Comparison of ENCODE assay signal across 17 cellular contexts in genomic region chr6:110097443-110097842, GRCh38.
DNase-seq lines count a peak whose midpoint lies in the region; FAIRE-seq and TF ChIP-seq lines count a peak whose summit lies in the region.
"Had no signal": no experiment of that assay in that cellular context is flagged by ENCODE, and none has a peak within 500 bp of the region (broad histone marks: within the 10 kb centered on the region; RNA-seq: fewer than 3 reads in every experiment).

No MANE protein-coding gene starts in this region.

- peak overlapping the region; percentile 39 for H3K4me2 ChIP-seq in endothelial cell of umbilical vein (ENCODE audit: insufficient read depth, low read length)
- no peak overlapping the region for H3K4me2 ChIP-seq in mesenchymal stem cell (ENCODE audit: low read length, poor library complexity, severe bottlenecking)

- CTCF ChIA-PET in activated naive CD4-positive, alpha-beta T cell treated with anti-CD3 and anti-CD28 coated beads, Interleukin-2, amount 10 ng/mL, durations not matched to agents 7 days and 5 days (lab: Charles Lee) = interaction anchor here (0.8 to 2.0 kb wide), 3 partner anchors 58 to 133 kb away, joined by 3 to 6 read pairs (median 3); no protein-coding TSS in a partner anchor
- CTCF ChIA-PET in endothelial cell of umbilical vein (lab: Charles Lee) = interaction anchor here (1.0 to 3.4 kb wide), 8 partner anchors 9 to 295 kb away, joined by 3 to 13 read pairs (median 5); partner anchors contain the start of gene WASF1

- H2BK15ac ChIP-seq in mesenchymal stem cell (ENCODE audit: low read depth, poor library complexity, severe bottlenecking) = no peak overlapping the region

- no peak overlapping the region for H3K18ac ChIP-seq in mesenchymal stem cell (ENCODE audit: low read depth in 1 of 2, low read length in 2 of 2)

- POLR2A ChIA-PET in endothelial cell of umbilical vein (lab: Charles Lee) = interaction anchor here (1.4 kb wide), 1 partner anchor 82 kb away, joined by 3 read pairs; the partner anchor contains the start of gene WASF1

- H3K4ac ChIP-seq in mesenchymal stem cell (ENCODE audit: low read depth in 1 of 2, low read length in 2 of 2) = no peak overlapping the region

- H3K9me3 Mint-ChIP-seq in activated naive CD4-positive, alpha-beta T cell treated with anti-CD3 and anti-CD28 coated beads, Interleukin-2, amount 50 U/mL, for 24 hours = no peaks in the 10 kb centered on the region
- no peaks in the 10 kb centered on the region for H3K9me3 Mint-ChIP-seq in activated naive CD4-positive, alpha-beta T cell treated with anti-CD3 and anti-CD28 coated beads, Interleukin-2, amount 10 ng/mL, durations not matched to agents 7 days and 5 days
- H3K9me3 Mint-ChIP-seq: activated naive CD4-positive, alpha-beta T cell treated with anti-CD3 and anti-CD28 coated beads for 36 hours; CD4-positive, CD25-positive, alpha-beta regulatory T cell; T-helper 1 cell treated with Interleukin-12 subunit alpha and Interleukin-12 subunit beta and Interleukin-4 antibody, amounts not matched to agents 30 μg/mL and 1 μg/mL, for 36 hours had no signal

- H3K9me3 ChIP-seq in endothelial cell of umbilical vein (replicated peaks; ENCODE audit: control insufficient read depth, insufficient read depth, low read length) (no peaks in the 10 kb centered on the region), mesenchymal stem cell (ENCODE audit: control insufficient read depth, low read length) (no peaks in the 10 kb centered on the region), tibial nerve (no peaks in the 10 kb centered on the region)
- H3K9me3 ChIP-seq: MG63 had no signal

- no peak for FAIRE-seq in endothelial cell of umbilical vein (lab: Jason Lieb, UNC)

- H3K4me3 Mint-ChIP-seq in activated naive CD4-positive, alpha-beta T cell treated with anti-CD3 and anti-CD28 coated beads, Interleukin-2, amount 50 U/mL, for 24 hours = no peak overlapping the region
- no peak overlapping the region for H3K4me3 Mint-ChIP-seq in activated naive CD4-positive, alpha-beta T cell treated with anti-CD3 and anti-CD28 coated beads, Interleukin-2, amount 10 ng/mL, durations not matched to agents 7 days and 5 days
- H3K4me3 Mint-ChIP-seq: activated naive CD4-positive, alpha-beta T cell treated with anti-CD3 and anti-CD28 coated beads for 36 hours; CD4-positive, CD25-positive, alpha-beta regulatory T cell; T-helper 1 cell treated with Interleukin-12 subunit alpha and Interleukin-12 subunit beta and Interleukin-4 antibody, amounts not matched to agents 30 μg/mL and 1 μg/mL, for 36 hours; type B pancreatic cell had no signal

- H3K14ac ChIP-seq in mesenchymal stem cell (ENCODE audit: low read length in 2 of 2) = no peak overlapping the region

- no peaks in the 10 kb centered on the region for H3K79me1 ChIP-seq in mesenchymal stem cell (replicated peaks; ENCODE audit: low read length, poor library complexity, severe bottlenecking)

- no peaks in the 10 kb centered on the region for H4K20me1 ChIP-seq in endothelial cell of umbilical vein (replicated peaks; ENCODE audit: control insufficient read depth, extremely low read depth, insufficient read depth, low read length)

- no peak overlapping the region for H2AK5ac ChIP-seq in mesenchymal stem cell (ENCODE audit: low read length, severe bottlenecking)

- no peak overlapping the region for H2BK12ac ChIP-seq in mesenchymal stem cell (ENCODE audit: low read length in 2 of 2)

- H2BK120ac ChIP-seq in mesenchymal stem cell (ENCODE audit: low read depth, low read length) = no peak overlapping the region

- no peaks in the 10 kb centered on the region for H3K79me2 ChIP-seq in endothelial cell of umbilical vein (ENCODE audit: control insufficient read depth, insufficient read depth, low read length)
- H3K79me2 ChIP-seq: parathyroid adenoma had no signal

- H3K23ac ChIP-seq in mesenchymal stem cell (ENCODE audit: low read length in 2 of 2) = no peak overlapping the region

- no TSS peak for BruUV-seq in endothelial cell of umbilical vein (replicated peaks; lab: Mats Ljungman, UMichigan)

- H3K27me3 ChIP-seq in endothelial cell of umbilical vein (ENCODE audit: control insufficient read depth in 2 of 2, insufficient read depth in 2 of 2, low read length in 2 of 2) (no peaks in the 10 kb centered on the region), mesenchymal stem cell (ENCODE audit: control insufficient read depth in 1 of 2, insufficient read depth in 1 of 2, low read length in 2 of 2) (no peaks in the 10 kb centered on the region), tibial nerve (no peaks in the 10 kb centered on the region)
- H3K27me3 ChIP-seq: MG63 had no signal

- peak overlapping the region; percentile 8 for H3K27ac Mint-ChIP-seq in activated naive CD4-positive, alpha-beta T cell treated with anti-CD3 and anti-CD28 coated beads, Interleukin-2, amount 50 U/mL, for 24 hours
- H3K27ac Mint-ChIP-seq in activated naive CD4-positive, alpha-beta T cell treated with anti-CD3 and anti-CD28 coated beads, Interleukin-2, amount 10 ng/mL, durations not matched to agents 7 days and 5 days = no peak overlapping the region
- H3K27ac Mint-ChIP-seq: activated naive CD4-positive, alpha-beta T cell treated with anti-CD3 and anti-CD28 coated beads for 36 hours; CD4-positive, CD25-positive, alpha-beta regulatory T cell; T-helper 1 cell treated with Interleukin-12 subunit alpha and Interleukin-12 subunit beta and Interleukin-4 antibody, amounts not matched to agents 30 μg/mL and 1 μg/mL, for 36 hours; type B pancreatic cell had no signal

- TF ChIP-seq CTCF in endothelial cell of umbilical vein (IDR thresholded peaks at IDR 0.05; ENCODE audit: extremely low read depth in 1 of 2, insufficient read depth in 1 of 2, low read depth in 1 of 2, low read length in 2 of 2) = no peak
- TF ChIP-seq CTCF in tibial nerve (IDR thresholded peaks at IDR 0.05) = no peak

- 73% methylated on average over 3 of the region's 3 CpGs for WGBS in mesenchymal stem cell
- 22% methylated on average over 3 of the region's 3 CpGs for WGBS in tibial nerve, 2 donors

- H3K9ac ChIP-seq in endothelial cell of umbilical vein (replicated peaks; ENCODE audit: extremely low read depth, insufficient read depth, low read length) (no peak overlapping the region), mesenchymal stem cell (ENCODE audit: low read length) (peak overlapping the region; percentile 88)
- H3K9ac ChIP-seq: parathyroid adenoma had no signal

- H2BK5ac ChIP-seq in mesenchymal stem cell (ENCODE audit: low read depth, low read length, poor library complexity, severe bottlenecking) = no peak overlapping the region

- H3K4me3 ChIP-seq in endothelial cell of umbilical vein (replicated peaks in 1 of 3; ENCODE audit: insufficient read depth in 1 of 3, low read depth in 1 of 3, low read length in 3 of 3) (no peak overlapping the region), mesenchymal stem cell (ENCODE audit: insufficient read depth in 1 of 2, low read depth in 1 of 2, low read length in 2 of 2) (no peak overlapping the region), tibial nerve (no peak overlapping the region)
- H3K4me3 ChIP-seq: MG63 had no signal

- no peak for TF ChIP-seq EP300 in tibial nerve (IDR thresholded peaks at IDR 0.05)

- intact Hi-C loops in endothelial cell of umbilical vein (cut with micrococcal nuclease) = no loop called here

- H4K91ac ChIP-seq in mesenchymal stem cell (ENCODE audit: low read length) = no peak overlapping the region

- H2AFZ ChIP-seq in endothelial cell of umbilical vein (ENCODE audit: low read depth, low read length) (peak overlapping the region; percentile 64), mesenchymal stem cell (ENCODE audit: low read depth, low read length) (no peak overlapping the region)
- H2AFZ ChIP-seq: parathyroid adenoma had no signal

- H3K4me1 ChIP-seq in endothelial cell of umbilical vein (ENCODE audit: control insufficient read depth, extremely low read depth, insufficient read depth, low read length) (peaks cover 36% of the 10 kb centered on the region), mesenchymal stem cell (ENCODE audit: control insufficient read depth, insufficient read depth, low read depth, low read length) (no peaks in the 10 kb centered on the region), tibial nerve (peaks cover 0 to 30% (median 16%) of the 10 kb centered on the region in 4 donors)
- H3K4me1 ChIP-seq: parathyroid adenoma had no signal

- H3K27me3 Mint-ChIP-seq in activated naive CD4-positive, alpha-beta T cell treated with anti-CD3 and anti-CD28 coated beads, Interleukin-2, amount 50 U/mL, for 24 hours = no peaks in the 10 kb centered on the region
- peaks cover 9% of the 10 kb centered on the region for H3K27me3 Mint-ChIP-seq in activated naive CD4-positive, alpha-beta T cell treated with anti-CD3 and anti-CD28 coated beads, Interleukin-2, amount 10 ng/mL, durations not matched to agents 7 days and 5 days
- H3K27me3 Mint-ChIP-seq: type B pancreatic cell had no signal

- peak overlapping the region; percentile 48 for H3K27ac ChIP-seq in endothelial cell of umbilical vein (ENCODE audit: insufficient read depth, low read depth, low read length)
- no peak overlapping the region for H3K27ac ChIP-seq in mesenchymal stem cell (ENCODE audit: low read length, poor library complexity, severe bottlenecking)
- peak overlapping the region; percentile 46 to 82 (median 64) for H3K27ac ChIP-seq in tibial nerve
- H3K27ac ChIP-seq: 22Rv1, parathyroid adenoma had no signal

- no peak for DNase-seq in activated naive CD4-positive, alpha-beta T cell treated with anti-CD3 and anti-CD28 coated beads, Interleukin-2, amount 10 ng/mL, durations not matched to agents 7 days and 5 days
- DNase-seq in endothelial cell of umbilical vein (ENCODE audit: low read depth, low spot score) (no peak), mesenchymal stem cell (no peak), tibial nerve (ENCODE audit: low spot score in 2 of 2) (no peak), DMS79 treated with DMSO at 0.1 percent for 48 hours (lab: John Stamatoyannopoulos, UW) (no peak), hippocampal formation (lab: John Stamatoyannopoulos, UW) (no peak), NCI-H1092 (lab: John Stamatoyannopoulos, UW) (no peak)
- DNase-seq: activated naive CD4-positive, alpha-beta T cell treated with anti-CD3 and anti-CD28 coated beads for 36 hours; CD4-positive, CD25-positive, alpha-beta regulatory T cell; NCI-H2081; NCI-H526 treated with DMSO at 0.1 percent for 48 hours had no signal

- H3K36me3 ChIP-seq in endothelial cell of umbilical vein (ENCODE audit: control insufficient read depth in 2 of 2, extremely low read depth in 1 of 2, insufficient read depth in 2 of 2, low read length in 2 of 2) (peaks cover 0 to 6% of the 10 kb centered on the region in 2 experiments), mesenchymal stem cell (ENCODE audit: control insufficient read depth in 1 of 2, insufficient read depth in 2 of 2, low read depth in 1 of 2, low read length in 2 of 2) (peaks cover 13 to 30% of the 10 kb centered on the region in 2 experiments), tibial nerve (peaks cover 0 to 8% (median 0%) of the 10 kb centered on the region in 3 donors)

- dilution Hi-C loops in endothelial cell of umbilical vein (cut with MboI; ENCODE audit: extremely low pct_ligation_motif_present, low sequenced_read_pairs) = no loop called here

- H3K36me3 Mint-ChIP-seq in activated naive CD4-positive, alpha-beta T cell treated with anti-CD3 and anti-CD28 coated beads, Interleukin-2, amount 50 U/mL, for 24 hours = no peaks in the 10 kb centered on the region
- no peaks in the 10 kb centered on the region for H3K36me3 Mint-ChIP-seq in activated naive CD4-positive, alpha-beta T cell treated with anti-CD3 and anti-CD28 coated beads, Interleukin-2, amount 10 ng/mL, durations not matched to agents 7 days and 5 days
- H3K36me3 Mint-ChIP-seq: CD4-positive, CD25-positive, alpha-beta regulatory T cell had no signal

- no peaks in the 10 kb centered on the region for H3K4me1 Mint-ChIP-seq in activated naive CD4-positive, alpha-beta T cell treated with anti-CD3 and anti-CD28 coated beads, Interleukin-2, amount 50 U/mL, for 24 hours
- H3K4me1 Mint-ChIP-seq in activated naive CD4-positive, alpha-beta T cell treated with anti-CD3 and anti-CD28 coated beads, Interleukin-2, amount 10 ng/mL, durations not matched to agents 7 days and 5 days = no peaks in the 10 kb centered on the region
- H3K4me1 Mint-ChIP-seq: CD4-positive, CD25-positive, alpha-beta regulatory T cell had no signal

- no peaks in the 10 kb centered on the region for H3K9me1 ChIP-seq in endothelial cell of umbilical vein (replicated peaks; ENCODE audit: control insufficient read depth, extremely low read depth, insufficient read depth, low read length)

- TF ChIP-seq POLR2A in endothelial cell of umbilical vein (IDR thresholded peaks at IDR 0.05; ENCODE audit: low read depth, low read length) = no peak
- no peak for TF ChIP-seq POLR2A in tibial nerve (IDR thresholded peaks at IDR 0.05)

- no peak overlapping the region for H4K8ac ChIP-seq in mesenchymal stem cell (ENCODE audit: low read length)
